29 cellular contexts compared by ENCODE assay signal in the genomic region with DNA sequence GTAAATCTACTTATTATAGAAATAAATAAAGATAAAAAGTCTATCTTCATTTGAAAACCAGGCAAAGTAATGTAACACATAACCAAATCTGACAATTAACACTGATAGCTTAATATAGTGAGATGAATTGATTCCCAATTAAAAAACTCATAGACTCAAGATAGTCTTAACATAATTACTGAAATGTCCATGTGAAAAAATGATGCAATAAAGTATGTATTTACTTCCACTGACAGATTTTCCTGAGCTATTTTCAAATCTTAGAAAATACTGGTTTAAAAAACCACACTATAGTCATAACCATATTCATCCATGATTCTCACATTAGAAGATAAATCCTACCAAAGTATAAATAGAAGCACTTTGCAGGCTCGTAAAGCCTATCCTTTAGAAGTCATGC.
"Had no signal": no experiment of that assay in that cellular context is flagged by ENCODE, and none has a peak within 500 bp of the region (broad histone marks: within the 10 kb centered on the region; RNA-seq: fewer than 3 reads in every experiment).

No MANE protein-coding gene starts in this region.

- H3K27ac ChIP-seq: neural progenitor cell, ovary, parathyroid adenoma, psoas muscle, skin epidermis, spleen, suprapubic skin, testis, tibial artery, transverse colon, upper lobe of right lung, uterus had no signal

- H3K36me3 ChIP-seq: ovary, uterus had no signal

- H3K79me2 ChIP-seq: parathyroid adenoma had no signal

- ATAC-seq: naive thymus-derived CD8-positive, alpha-beta T cell; natural killer cell treated with Interleukin-12 subunit alpha and Interleukin-12 subunit beta and Interleukin-15 and Interleukin-18, amount 100 ng/mL, for 72 hours; psoas muscle; right cardiac atrium; sciatic nerve; stimulated activated memory B cell treated with anti-CD40 and anti-IgM and Interleukin-4, amounts not matched to agents 10 μg/mL and 1 μg/mL and 100 μg/mL, for 72 hours; stimulated activated naive CD8-positive, alpha-beta T cell treated with anti-CD3 and anti-CD28 coated beads, Interleukin-15, amount 100 ng/mL, for 72 hours; stimulated activated naive CD8-positive, alpha-beta T cell treated with anti-CD3 and anti-CD28 coated beads, Interleukin-15, Interleukin-2, amounts not matched to agents 100 U/mL and 50 U/mL, for 24 hours; upper lobe of right lung had no signal

- DNase-seq: naive thymus-derived CD8-positive, alpha-beta T cell; occipital lobe; ovary; posterior cingulate gyrus; psoas muscle; right cardiac atrium; spleen; stimulated activated CD4-positive, alpha-beta T cell treated with anti-CD3 and anti-CD28 coated beads, Interleukin-12 subunit alpha, Interleukin-12 subunit beta, amount 100 ng/mL, for 4 hours; stimulated activated CD4-positive, alpha-beta T cell treated with anti-CD3 and anti-CD28 coated beads, Interleukin-1b, Interleukin-23, amount 100 ng/mL, for 48 hours; stimulated activated CD4-positive, alpha-beta T cell treated with anti-CD3 and anti-CD28 coated beads, Interleukin-4, amount 100 ng/mL, for 1 hour; stimulated activated CD4-positive, alpha-beta T cell treated with anti-CD3 and anti-CD28 coated beads, Interleukin-4, amount 100 ng/mL, for 4 hours; stimulated activated CD8-positive, alpha-beta memory T cell treated with anti-CD3 and anti-CD28 coated beads, Interleukin-4, amount 100 ng/mL, for 48 hours; stimulated activated naive CD4-positive, alpha-beta T cell; stimulated activated naive CD8-positive, alpha-beta T cell treated with anti-CD3 and anti-CD28 coated beads, Interleukin-15, amount 100 ng/mL, for 72 hours; stimulated activated naive CD8-positive, alpha-beta T cell treated with anti-CD3 and anti-CD28 coated beads, Interleukin-15, Interleukin-2, amounts not matched to agents 100 U/mL and 50 U/mL, for 24 hours; substantia nigra; testis; tibial artery; transverse colon; upper lobe of right lung; uterus had no signal

- H3K27me3 ChIP-seq: neural progenitor cell, ovary, spleen, suprapubic skin, testis, tibial artery, transverse colon, upper lobe of right lung, uterus had no signal

- H3K9me3 ChIP-seq: ovary, psoas muscle, spleen, suprapubic skin, testis, tibial artery, upper lobe of right lung, uterus had no signal

- H2AFZ ChIP-seq: neural progenitor cell, parathyroid adenoma had no signal

- H3K4me2 ChIP-seq: neural progenitor cell, smooth muscle cell had no signal

- H3K4me1 ChIP-seq: neural progenitor cell, parathyroid adenoma, psoas muscle, spleen, suprapubic skin, testis, tibial artery, transverse colon, upper lobe of right lung, uterus had no signal

- H3K4me3 ChIP-seq: neural progenitor cell, ovary, psoas muscle, skin epidermis, smooth muscle cell, spleen, suprapubic skin, testis, tibial artery, transverse colon, upper lobe of right lung, uterus had no signal

- H3K9ac ChIP-seq: neural progenitor cell, parathyroid adenoma had no signal
